1 cellular context compared by ENCODE assay signal in genomic region chr17:42441717-42442565, GRCh38.
TF ChIP-seq lines count a peak whose summit lies in the region.

No MANE protein-coding gene starts in this region.

TF ChIP-seq in K562, 482 proteins besides CTCF, POLR2A, EP300 and RAD21:
- TF ChIP-seq FOSL1 (tag; conservative IDR thresholded peaks at IDR 0.05) (no peak), MYNN (IDR thresholded peaks at IDR 0.05) (peak; percentile 100), MYNN (CRISPR knock-in tag; IDR thresholded peaks at IDR 0.05) (peak; percentile 97), ILF3 (IDR thresholded peaks at IDR 0.05; ENCODE audit: borderline replicate concordance) (no peak), HDAC2 (IDR thresholded peaks at IDR 0.05) (no peak), ZC3H8 (IDR thresholded peaks at IDR 0.05) (no peak), NR2C2 (CRISPR knock-in tag; IDR thresholded peaks at IDR 0.05) (no peak), NR2C2 (tag; IDR thresholded peaks at IDR 0.05) (peak; percentile 32; the same call in 1 of the 2 replicates), NR1H2 (CRISPR knock-in tag; IDR thresholded peaks at IDR 0.05) (no peak), DPF2 (IDR thresholded peaks at IDR 0.05) (0 out of 2 replicates have a peak, but pooled peaks have one; percentile 27), ZNF197 (CRISPR knock-in tag; IDR thresholded peaks at IDR 0.05; ENCODE audit: low read depth) (no peak), CHD7 (IDR thresholded peaks at IDR 0.05; ENCODE audit: low read depth, low read length) (no peak), SIN3B (IDR thresholded peaks at IDR 0.05; ENCODE audit: low read depth) (no peak), FOXK2 (conservative IDR thresholded peaks at IDR 0.05 in 1 of 2, IDR thresholded peaks at IDR 0.05 in 1 of 2; ENCODE audit: low read depth in 2 of 2) (0 out of 4 replicates have a peak, but pooled peaks of 1 of the 2 experiments have one; percentile 21), HOMEZ (CRISPR knock-in tag; IDR thresholded peaks at IDR 0.05) (no peak), PRDM10 (IDR thresholded peaks at IDR 0.05; ENCODE audit: partially characterized antibody) (peak; percentile 43)
